In genomic region chr13:48186722-48187121, GRCh38 we compare ENCODE assay signal across 11 cellular contexts.
"Had no signal": no experiment of that assay in that cellular context is flagged by ENCODE, and none has a peak within 500 bp of the region (broad histone marks: within the 10 kb centered on the region; RNA-seq: fewer than 3 reads in every experiment).

No MANE protein-coding gene starts in this region.

- H3K4me1 ChIP-seq: colonic mucosa, gastrocnemius medialis, parathyroid adenoma, tibial artery, uterus had no signal

- H3K27ac ChIP-seq: cardiac muscle cell, gastrocnemius medialis, parathyroid adenoma, tibial artery, uterus, VCaP had no signal

- H3K36me3 ChIP-seq: cardiac muscle cell, colonic mucosa, gastrocnemius medialis, tibial artery, uterus had no signal

- H3K27me3 ChIP-seq: cardiac muscle cell, colonic mucosa, gastrocnemius medialis, tibial artery, uterus had no signal

- H3K9me3 ChIP-seq: colonic mucosa, gastrocnemius medialis, tibial artery, uterus had no signal

- H3K4me3 ChIP-seq: cardiac muscle cell, colonic mucosa, gastrocnemius medialis, tibial artery, uterus had no signal

- ATAC-seq: gastrocnemius medialis, left ventricle myocardium superior had no signal

- DNase-seq: activated T-cell treated with anti-CD3 and anti-CD28 coated beads for 4 hours, gastrocnemius medialis, left ventricle myocardium superior, mesenchymal stem cell, tibial artery, uterus had no signal

- H3K27me3 Mint-ChIP-seq: activated CD4-positive, alpha-beta T cell treated with anti-CD3 and anti-CD28 coated beads for 36 hours had no signal
